In genomic region chr5:76443399-76443798, GRCh38 we compare ENCODE assay signal across 27 cellular contexts.
"Had no signal": no experiment of that assay in that cellular context is flagged by ENCODE, and none has a peak within 500 bp of the region (broad histone marks: within the 10 kb centered on the region; RNA-seq: fewer than 3 reads in every experiment).

No MANE protein-coding gene starts in this region.

- DNase-seq: activated CD4-positive, alpha-beta T cell treated with anti-CD3 and anti-CD28 coated beads for 36 hours; activated CD4-positive, CD25-positive, alpha-beta regulatory T cell; activated CD8-positive, alpha-beta T cell treated with anti-CD3 and anti-CD28 coated beads, Interleukin-2, amount 10 ng/mL, durations not matched to agents 7 days and 5 days; activated naive CD4-positive, alpha-beta T cell; activated T-cell treated with anti-CD3 and anti-CD28 coated beads for 4 hours; activated T-cell treated with anti-CD3 and anti-CD28 coated beads, Interleukin-2, amount 50 U/mL, for 72 hours; anterior cingulate cortex; dorsolateral prefrontal cortex; effector memory CD4-positive, alpha-beta T cell; erythroblast; head of caudate nucleus; hypothalamus; left ventricle myocardium superior; naive B cell; stimulated activated CD4-positive, alpha-beta T cell treated with anti-CD3 and anti-CD28 coated beads, Interleukin-15, amount 100 ng/mL, for 24 hours; stimulated activated CD4-positive, alpha-beta T cell treated with anti-CD3 and anti-CD28 coated beads, Interleukin-2, amount 100 ng/mL, for 24 hours; stimulated activated naive CD4-positive, alpha-beta T cell; T-helper 1 cell; trophoblast cell had no signal

- H3K36me3 ChIP-seq: cardiac muscle cell, right atrium auricular region had no signal

- H3K27ac ChIP-seq: cardiac muscle cell, coronary artery, dorsolateral prefrontal cortex, right atrium auricular region had no signal

- H3K4me1 ChIP-seq: right atrium auricular region had no signal

- H3K27me3 ChIP-seq: cardiac muscle cell, right atrium auricular region had no signal

- H3K27ac Mint-ChIP-seq: activated CD4-positive, alpha-beta T cell treated with anti-CD3 and anti-CD28 coated beads for 36 hours; activated naive CD4-positive, alpha-beta T cell treated with anti-CD3 and anti-CD28 coated beads, Interleukin-2, amount 50 U/mL, for 72 hours; activated T-cell treated with anti-CD3 and anti-CD28 coated beads, Interleukin-2, amount 50 U/mL, for 72 hours; T-helper 2 cell treated with Interferon-gamma antibody and Interleukin-4, amounts not matched to agents 5 μg/mL and 100 μg/mL, for 36 hours had no signal

- ATAC-seq: activated CD4-positive, alpha-beta T cell treated with anti-CD3 and anti-CD28 coated beads for 36 hours; activated CD8-positive, alpha-beta T cell treated with anti-CD3 and anti-CD28 coated beads, Interleukin-2, amount 10 ng/mL, durations not matched to agents 7 days and 5 days; activated naive CD4-positive, alpha-beta T cell treated with anti-CD3 and anti-CD28 coated beads, Interleukin-2, amount 50 U/mL, for 72 hours; activated T-cell treated with anti-CD3 and anti-CD28 coated beads, Interleukin-2, amount 50 U/mL, for 72 hours; left ventricle myocardium superior had no signal

- H3K9me3 ChIP-seq: right atrium auricular region had no signal

- FAIRE-seq: urothelium cell line had no signal

- H3K4me3 ChIP-seq: cardiac muscle cell, coronary artery, dorsolateral prefrontal cortex, right atrium auricular region had no signal

- H3K4me1 Mint-ChIP-seq: naive B cell, neural crest cell had no signal

- H3K4me3 Mint-ChIP-seq: activated CD4-positive, alpha-beta T cell treated with anti-CD3 and anti-CD28 coated beads for 36 hours; activated CD8-positive, alpha-beta T cell treated with anti-CD3 and anti-CD28 coated beads, Interleukin-2, amount 10 ng/mL, durations not matched to agents 7 days and 5 days; activated T-cell treated with anti-CD3 and anti-CD28 coated beads, Interleukin-2, amount 50 U/mL, for 72 hours; brain; naive B cell; neural crest cell; T-helper 2 cell treated with Interferon-gamma antibody and Interleukin-4, amounts not matched to agents 5 μg/mL and 100 μg/mL, for 36 hours had no signal

- H3K27me3 Mint-ChIP-seq: activated CD4-positive, alpha-beta T cell treated with anti-CD3 and anti-CD28 coated beads for 36 hours; brain; naive B cell had no signal
